ENCODE assay signal across 1 cellular context in the genomic region with DNA sequence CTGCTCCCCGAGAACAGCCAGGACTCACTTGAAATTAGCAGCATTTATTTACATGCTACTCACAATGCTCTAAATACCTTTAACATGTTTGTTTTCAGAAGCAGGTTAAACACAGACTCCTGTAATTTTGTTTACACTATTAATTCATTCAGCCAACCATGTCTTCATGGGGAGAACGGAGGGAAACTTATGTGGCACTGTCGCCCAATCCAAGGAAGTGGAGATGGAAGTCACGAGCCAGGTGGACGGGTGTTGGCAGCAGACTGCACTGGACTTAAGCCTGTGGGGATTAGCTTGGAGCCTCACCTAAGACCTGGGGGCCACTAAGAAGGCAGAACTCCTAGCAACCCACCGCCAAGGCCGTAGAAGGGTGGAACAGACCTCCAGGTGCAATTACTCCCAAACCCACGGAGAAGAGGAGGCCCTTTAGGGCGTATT.
TF ChIP-seq lines count a peak whose summit lies in the region.

No MANE protein-coding gene starts in this region.

TF ChIP-seq in H1, 55 proteins besides CTCF, POLR2A, EP300 and RAD21:
- peak; percentile 54 for TF ChIP-seq POLR2AphosphoS5 (IDR thresholded peaks at IDR 0.05; ENCODE audit: low read depth, low read length)
- no peak for TF ChIP-seq SP1 (IDR thresholded peaks at IDR 0.05; ENCODE audit: low read depth, low read length)
- TF ChIP-seq MAFK (IDR thresholded peaks at IDR 0.05; ENCODE audit: low read depth, low read length): no peak
